22 cellular contexts compared by ENCODE assay signal in the genomic region with DNA sequence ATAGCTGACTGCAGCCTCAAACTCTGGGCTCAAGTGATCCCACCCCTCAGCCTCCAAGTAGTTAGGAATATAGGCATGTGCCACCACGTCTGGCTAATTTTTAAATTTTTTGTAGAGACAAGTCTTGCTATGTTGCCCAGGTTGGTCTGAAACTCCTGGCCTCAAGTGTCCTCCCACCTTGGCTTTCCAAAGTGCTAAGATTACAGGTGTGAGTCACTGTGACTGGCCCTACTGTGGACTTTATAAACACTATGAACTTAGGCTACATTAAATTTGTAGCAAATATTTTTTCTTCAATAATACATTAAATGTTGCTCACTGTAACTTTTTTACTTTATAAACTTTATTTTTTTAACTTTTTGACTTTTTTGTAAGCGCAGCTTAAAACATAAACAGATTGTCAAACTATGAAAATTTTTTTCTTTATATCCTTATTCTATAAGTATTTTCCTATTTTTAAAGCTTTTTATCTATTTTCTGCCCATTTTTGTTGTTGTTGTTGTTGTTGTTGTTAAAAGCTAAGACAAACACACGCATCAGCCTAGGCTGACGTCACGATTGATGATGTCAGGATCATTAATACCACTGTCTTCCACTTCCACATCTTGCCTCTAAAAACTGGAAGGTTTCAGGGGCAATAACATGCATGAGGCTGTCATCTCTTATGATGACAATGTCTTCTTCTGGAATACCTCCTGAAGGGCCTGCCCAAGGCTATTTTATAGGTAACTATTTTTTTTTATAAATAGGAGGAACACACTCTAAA.
"Had no signal": no experiment of that assay in that cellular context is flagged by ENCODE, and none has a peak within 500 bp of the region (broad histone marks: within the 10 kb centered on the region; RNA-seq: fewer than 3 reads in every experiment).

No MANE protein-coding gene starts in this region.

- H3K27ac Mint-ChIP-seq: activated CD8-positive, alpha-beta T cell treated with anti-CD3 and anti-CD28 coated beads, Interleukin-2, amount 10 ng/mL, durations not matched to agents 7 days and 5 days; activated naive CD4-positive, alpha-beta T cell treated with anti-CD3 and anti-CD28 coated beads, Interleukin-2, amount 50 U/mL, for 72 hours; activated naive CD8-positive, alpha-beta T cell treated with anti-CD3 and anti-CD28 coated beads, Interleukin-2, amount 50 U/mL, for 24 hours; T-helper 1 cell treated with Interleukin-12 subunit alpha and Interleukin-12 subunit beta and Interleukin-4 antibody, amounts not matched to agents 30 μg/mL and 1 μg/mL, for 36 hours had no signal

- H3K9me3 Mint-ChIP-seq: activated naive CD4-positive, alpha-beta T cell treated with anti-CD3 and anti-CD28 coated beads, Interleukin-2, amount 50 U/mL, for 72 hours; activated naive CD8-positive, alpha-beta T cell treated with anti-CD3 and anti-CD28 coated beads, Interleukin-2, amount 50 U/mL, for 24 hours had no signal

- H3K4me1 ChIP-seq: ascending aorta had no signal

- H3K27ac ChIP-seq: ascending aorta, body of pancreas, cardiac muscle cell had no signal

- H3K4me3 ChIP-seq: ascending aorta, body of pancreas, cardiac muscle cell had no signal

- ATAC-seq: activated CD4-positive, CD25-positive, alpha-beta regulatory T cell treated with anti-CD3 and anti-CD28 coated beads, Interleukin-2, amount 50 U/mL, for 24 hours; activated CD8-positive, alpha-beta T cell treated with anti-CD3 and anti-CD28 coated beads, Interleukin-2, amount 10 ng/mL, durations not matched to agents 7 days and 5 days; activated naive CD4-positive, alpha-beta T cell treated with anti-CD3 and anti-CD28 coated beads, Interleukin-2, amount 50 U/mL, for 72 hours; activated naive CD8-positive, alpha-beta T cell treated with anti-CD3 and anti-CD28 coated beads, Interleukin-2, amount 50 U/mL, for 24 hours; body of pancreas; Panc1 had no signal

- H3K36me3 ChIP-seq: ascending aorta, cardiac muscle cell had no signal

- H3K27me3 ChIP-seq: ascending aorta, body of pancreas, cardiac muscle cell had no signal

- H3K36me3 Mint-ChIP-seq: activated naive CD4-positive, alpha-beta T cell treated with anti-CD3 and anti-CD28 coated beads, Interleukin-2, amount 50 U/mL, for 72 hours had no signal

- DNase-seq: activated CD4-positive, alpha-beta T cell treated with anti-CD3 and anti-CD28 coated beads for 4 hours; activated CD8-positive, alpha-beta memory T cell treated with anti-CD3 and anti-CD28 coated beads, Interleukin-2, amount 50 U/mL, for 48 hours; activated CD8-positive, alpha-beta T cell treated with anti-CD3 and anti-CD28 coated beads, Interleukin-2, amount 10 ng/mL, durations not matched to agents 7 days and 5 days; activated naive CD8-positive, alpha-beta T cell treated with anti-CD3 and anti-CD28 coated beads, Interleukin-2, amount 50 U/mL, for 24 hours; activated T-cell treated with anti-CD3 and anti-CD28 coated beads, Interleukin-2, amount 50 U/mL, for 1 hour; amniotic stem cell; body of pancreas; KG1; NCI-H1092; NCI-H1417; NCI-H1930; NCI-H2171; NCI-H2227 treated with DMSO at 0.1 percent for 48 hours; NCI-H526; NCI-H82; SHP77 treated with DMSO at 0.1 percent for 48 hours had no signal

- H3K4me1 Mint-ChIP-seq: activated naive CD8-positive, alpha-beta T cell treated with anti-CD3 and anti-CD28 coated beads, Interleukin-2, amount 50 U/mL, for 24 hours had no signal

- H3K4me3 Mint-ChIP-seq: activated CD8-positive, alpha-beta T cell treated with anti-CD3 and anti-CD28 coated beads, Interleukin-2, amount 10 ng/mL, durations not matched to agents 7 days and 5 days; activated naive CD8-positive, alpha-beta T cell treated with anti-CD3 and anti-CD28 coated beads, Interleukin-2, amount 50 U/mL, for 24 hours; T-helper 1 cell treated with Interleukin-12 subunit alpha and Interleukin-12 subunit beta and Interleukin-4 antibody, amounts not matched to agents 30 μg/mL and 1 μg/mL, for 36 hours had no signal

- H3K9me3 ChIP-seq: ascending aorta, body of pancreas had no signal

- H3K27me3 Mint-ChIP-seq: activated naive CD8-positive, alpha-beta T cell treated with anti-CD3 and anti-CD28 coated beads, Interleukin-2, amount 50 U/mL, for 24 hours had no signal
